8 cellular contexts compared by ENCODE assay signal in genomic region chr7:1289681-1290261, GRCh38. TPM values are rescaled to one million over a fixed set of nuclear protein-coding genes. Genes with fewer than 3 reads are reported as not detected.
A peak's percentile ranks its signal among the peaks of the same experiment; 100 is the strongest.
DNase-seq lines count a peak whose midpoint lies in the region; ATAC-seq, FAIRE-seq and TF ChIP-seq lines count a peak whose summit lies in the region.

No MANE protein-coding gene starts in this region.

- CTCF ChIA-PET in SK-N-SH (lab: Yijun Ruan, JAX): interaction anchor here (0.9 to 3.3 kb wide), 7 partner anchors 26 to 297 kb away, joined by 3 to 9 read pairs (median 4); no protein-coding TSS in a partner anchor

- H3K27ac ChIP-seq in SK-N-SH (ENCODE audit: low read depth in 2 of 2, low read length in 1 of 2) (no peak overlapping the region), astrocyte (ENCODE audit: low read depth, low read length) (no peak overlapping the region)

- H3K9me2 ChIP-seq in SK-N-SH: no peaks in the 10 kb centered on the region

- no peaks in the 10 kb centered on the region for H3K36me3 ChIP-seq in SK-N-SH (replicated peaks in 1 of 2; ENCODE audit: control insufficient read depth in 1 of 2, insufficient read depth in 2 of 2, low read length in 1 of 2)
- H3K36me3 ChIP-seq in astrocyte (ENCODE audit: insufficient read depth, low read length): no peaks in the 10 kb centered on the region

- H4K20me1 ChIP-seq in SK-N-SH (ENCODE audit: insufficient read depth) (0 out of 2 replicates have a peak, but pooled peaks cover 12% of the 10 kb centered on the region), astrocyte (ENCODE audit: insufficient read depth, low read length) (no peaks in the 10 kb centered on the region)

- no peak overlapping the region for H3K27ac Mint-ChIP-seq in astrocyte (ENCODE audit: unreplicated experiment)

- no peak for FAIRE-seq in astrocyte (lab: Jason Lieb, UNC)

- H3F3A ChIP-seq in SK-N-SH (replicated peaks; ENCODE audit: insufficient read depth): peaks cover 8% of the 10 kb centered on the region

- intact Hi-C loops in lower leg skin (cut with DNase I; ENCODE audit: low total_unique reads): no loop called here

- H3K4me3 Mint-ChIP-seq in astrocyte (ENCODE audit: unreplicated experiment): peak overlapping the region; percentile 75

- H3K4me3 ChIP-seq in SK-N-SH (ENCODE audit: low read depth in 2 of 2, low read length in 1 of 2) (no peak overlapping the region), astrocyte (ENCODE audit: insufficient read depth, low read depth, low read length) (no peak overlapping the region), lower leg skin (ENCODE audit: low read depth, poor library complexity, severe bottlenecking) (no peak overlapping the region)

- H3K4me1 Mint-ChIP-seq in astrocyte (ENCODE audit: low read depth, unreplicated experiment): no peaks in the 10 kb centered on the region

- no peak for TF ChIP-seq CTCF in SK-N-SH (IDR thresholded peaks at IDR 0.05)
- TF ChIP-seq CTCF in astrocyte (IDR thresholded peaks at IDR 0.05; ENCODE audit: insufficient read depth, low read depth, low read length): no peak
- no peak for TF ChIP-seq CTCF in lower leg skin (IDR thresholded peaks at IDR 0.05)

- H3K9ac ChIP-seq in SK-N-SH: no peak overlapping the region
- H3K9ac ChIP-seq in astrocyte (ENCODE audit: low read length): no peak overlapping the region

- ATAC-seq in SK-N-SH treated with all-trans-retinoic acid at 6 μM for 48 hours (no peak), GM18511 (IDR thresholded peaks at IDR 0.05; ENCODE audit: unreplicated experiment) (no peak)

- H2AFZ ChIP-seq in SK-N-SH (ENCODE audit: low read depth): 0 out of 2 replicates have a peak overlapping the region, but pooled peaks have one; percentile 27
- peak overlapping the region; percentile 56 for H2AFZ ChIP-seq in astrocyte (ENCODE audit: low read depth, low read length)

- H3K4me1 ChIP-seq in SK-N-SH (ENCODE audit: control insufficient read depth in 1 of 2, insufficient read depth in 2 of 2, low read depth in 1 of 2, low read length in 1 of 2) (peaks cover 0 to 4% of the 10 kb centered on the region in 2 experiments; a peak in 2 of 4 replicates), astrocyte (ENCODE audit: insufficient read depth, low read length) (no peaks in the 10 kb centered on the region)

- POLR2A ChIA-PET in SK-N-SH (lab: Yijun Ruan, JAX): no interaction called here

- no peaks in the 10 kb centered on the region for H3K79me2 ChIP-seq in SK-N-SH (ENCODE audit: insufficient read depth)
- no peaks in the 10 kb centered on the region for H3K79me2 ChIP-seq in astrocyte (ENCODE audit: insufficient read depth, low read length)

- H3K27me3 ChIP-seq in SK-N-SH (ENCODE audit: insufficient read depth) (peaks cover 98% of the 10 kb centered on the region), astrocyte (ENCODE audit: insufficient read depth, low read length) (peaks cover 27% of the 10 kb centered on the region)

- WGBS in SK-N-SH (ENCODE audit: low lambda C conversion rate): 15% methylated on average over 39 of the region's 39 CpGs
- 14 to 19% methylated on average over 37 to 39 of the region's 39 CpGs for WGBS in lower leg skin, 2 donors

- H3K36me3 Mint-ChIP-seq in astrocyte (ENCODE audit: low read depth, unreplicated experiment): no peaks in the 10 kb centered on the region

- peaks cover 34% of the 10 kb centered on the region for H3K27me3 Mint-ChIP-seq in astrocyte (ENCODE audit: low read depth, unreplicated experiment)

- H3K9me3 ChIP-seq in SK-N-SH (no peaks in the 10 kb centered on the region), astrocyte (ENCODE audit: insufficient read depth, low read depth, low read length) (no peaks in the 10 kb centered on the region)

- H3K9me3 Mint-ChIP-seq in astrocyte (ENCODE audit: unreplicated experiment): no peaks in the 10 kb centered on the region

- TF ChIP-seq EP300 in SK-N-SH (IDR thresholded peaks at IDR 0.05; ENCODE audit: borderline replicate concordance in 1 of 2, low read depth in 1 of 2, low read length in 1 of 2): no peak

- H3K4me2 ChIP-seq in SK-N-SH (peak overlapping the region; percentile 47; the same call in 1 of the 2 replicates), astrocyte (ENCODE audit: low read length) (peak overlapping the region; percentile 81)

- no peak for DNase-seq in SK-N-SH
- peak; percentile 3 for DNase-seq in astrocyte (ENCODE audit: low read depth)
- DNase-seq in inferior parietal cortex (ENCODE audit: extremely low spot score): peak; percentile 17
- peak; percentile 36 for DNase-seq in superior temporal gyrus (ENCODE audit: extremely low spot score)
- no peak for DNase-seq in lower leg skin (ENCODE audit: low spot score in 2 of 2)
- DNase-seq in SIG-M5 (lab: John Stamatoyannopoulos, UW): no peak

- no peak for TF ChIP-seq RAD21 in SK-N-SH (IDR thresholded peaks at IDR 0.05; ENCODE audit: low read length)

- no peak for TF ChIP-seq POLR2A in lower leg skin (IDR thresholded peaks at IDR 0.05)

TF ChIP-seq in SK-N-SH, 30 proteins besides CTCF, POLR2A, EP300 and RAD21:
- TF ChIP-seq RXRA (IDR thresholded peaks at IDR 0.05; ENCODE audit: borderline replicate concordance, low read depth) (no peak), MAX (IDR thresholded peaks at IDR 0.05; ENCODE audit: low read depth) (no peak), GABPA (IDR thresholded peaks at IDR 0.05; ENCODE audit: low read depth) (no peak), MXI1 (IDR thresholded peaks at IDR 0.05; ENCODE audit: low read depth, low read length) (no peak), USF2 (IDR thresholded peaks at IDR 0.05; ENCODE audit: borderline replicate concordance, low read depth, low read length) (no peak), RCOR1 (IDR thresholded peaks at IDR 0.05; ENCODE audit: low read length) (no peak), FOSL2 (IDR thresholded peaks at IDR 0.05; ENCODE audit: borderline replicate concordance, low read depth) (no peak)

TF ChIP-seq in SK-N-SH treated with all-trans-retinoic acid at 6 μM for 48 hours, 23 proteins besides CTCF, POLR2A, EP300 and RAD21:
- TF ChIP-seq OSR1 (CRISPR knock-in tag; IDR thresholded peaks at IDR 0.05) (no peak), ZC3H10 (CRISPR knock-in tag; IDR thresholded peaks at IDR 0.05) (no peak), GLIS3 (CRISPR knock-in tag; IDR thresholded peaks at IDR 0.05) (no peak), ZNF8 (CRISPR knock-in tag; IDR thresholded peaks at IDR 0.05) (no peak), ZFP3 (CRISPR knock-in tag; IDR thresholded peaks at IDR 0.05) (no peak), ZNF565 (CRISPR knock-in tag; conservative IDR thresholded peaks at IDR 0.05; ENCODE audit: low read depth) (no peak), SNAI2 (CRISPR knock-in tag; IDR thresholded peaks at IDR 0.05) (no peak), TOX (CRISPR knock-in tag; IDR thresholded peaks at IDR 0.05; ENCODE audit: borderline replicate concordance) (no peak), CSDC2 (CRISPR knock-in tag; IDR thresholded peaks at IDR 0.05) (no peak)
TF ChIP-seq in SK-N-SH treated with all-trans-retinoic acid at 6 μM for 48 hours: peak in this region for 0.

RNA-seq across cellular contexts. Expression of gene UNCX, which starts 57.1 kb away (rescaled TPM):
- not detected in 2 replicates for polyA plus RNA-seq in SK-N-SH (2012; rRNA removed)
- polyA plus RNA-seq in SK-N-SH (2012; cell fraction: cytosol; rRNA removed): not detected in 2 replicates
- not detected in 2 replicates for polyA plus RNA-seq in SK-N-SH (2012; cell fraction: nucleus; rRNA removed)
- total RNA-seq in astrocyte: not detected in 2 replicates
- not detected for total RNA-seq in lower leg skin

Comparison
In these comparisons a context has a peak if more than half of its experiments do, and no peak if none do; other contexts are left out.
1. DNase-seq: peak in astrocyte (single experiment), inferior parietal cortex (single experiment) and superior temporal gyrus (single experiment); none in SK-N-SH (single experiment), lower leg skin (0 of 2) and SIG-M5 (single experiment).